8 cellular contexts compared by ENCODE assay signal in genomic region chr15:74598126-74598842, GRCh38.
DNase-seq lines count a peak whose midpoint lies in the region; ATAC-seq and TF ChIP-seq lines count a peak whose summit lies in the region.

No MANE protein-coding gene starts in this region.

- H3K4me1 Mint-ChIP-seq in effector memory CD8-positive, alpha-beta T cell (ENCODE audit: low read depth in 2 of 2) = peaks cover 11 to 24% of the 10 kb centered on the region in 2 donors

- DNase-seq in AG09309 (ENCODE audit: low read depth) (no peak), NCI-H774 (lab: John Stamatoyannopoulos, UW) (peak; percentile 78), medulla oblongata (ENCODE audit: extremely low spot score) (peak; percentile 98)
- peak; percentile 66 to 79 (median 69) for DNase-seq in activated CD8-positive, alpha-beta memory T cell treated with anti-CD3 and anti-CD28 coated beads for 48 hours (ENCODE audit: low read depth in 2 of 3, low spot score in 2 of 3)
- DNase-seq in effector memory CD8-positive, alpha-beta T cell = peak; percentile 87 to 89 (median 88)
- DNase-seq in stimulated activated CD8-positive, alpha-beta memory T cell treated with anti-CD3 and anti-CD28 coated beads, Interleukin-12 subunit alpha, Interleukin-12 subunit beta, amount 100 ng/mL, for 24 hours (ENCODE audit: extremely low read depth) = peak; percentile 71

- H3K27ac Mint-ChIP-seq in effector memory CD8-positive, alpha-beta T cell = peak overlapping the region; percentile 92 to 98

- peak; percentile 90 for ATAC-seq in GM18909 (IDR thresholded peaks at IDR 0.05; ENCODE audit: poor library complexity, unreplicated experiment)
- ATAC-seq in HG03159 (IDR thresholded peaks at IDR 0.05; ENCODE audit: unreplicated experiment) = peak; percentile 83
- peak; percentile 99 for ATAC-seq in effector memory CD8-positive, alpha-beta T cell (replicated peaks)

- TF ChIP-seq CTCF in AG09309 (IDR thresholded peaks at IDR 0.05; ENCODE audit: control insufficient read depth, insufficient read depth, low read depth, low read length, missing control alignments) = no peak

- H3K4me3 ChIP-seq in AG09309 (ENCODE audit: control insufficient read depth, low read depth, low read length) = peak overlapping the region; percentile 91

- H3K9me3 Mint-ChIP-seq in effector memory CD8-positive, alpha-beta T cell = no peaks in the 10 kb centered on the region

- peak overlapping the region; percentile 88 to 96 for H3K4me3 Mint-ChIP-seq in effector memory CD8-positive, alpha-beta T cell

- H3K27me3 Mint-ChIP-seq in effector memory CD8-positive, alpha-beta T cell = no peaks in the 10 kb centered on the region

- peaks cover 35% of the 10 kb centered on the region for H3K36me3 Mint-ChIP-seq in effector memory CD8-positive, alpha-beta T cell (ENCODE audit: insufficient read depth)
